Comparison of ENCODE assay signal across 1 cellular context in the genomic region with DNA sequence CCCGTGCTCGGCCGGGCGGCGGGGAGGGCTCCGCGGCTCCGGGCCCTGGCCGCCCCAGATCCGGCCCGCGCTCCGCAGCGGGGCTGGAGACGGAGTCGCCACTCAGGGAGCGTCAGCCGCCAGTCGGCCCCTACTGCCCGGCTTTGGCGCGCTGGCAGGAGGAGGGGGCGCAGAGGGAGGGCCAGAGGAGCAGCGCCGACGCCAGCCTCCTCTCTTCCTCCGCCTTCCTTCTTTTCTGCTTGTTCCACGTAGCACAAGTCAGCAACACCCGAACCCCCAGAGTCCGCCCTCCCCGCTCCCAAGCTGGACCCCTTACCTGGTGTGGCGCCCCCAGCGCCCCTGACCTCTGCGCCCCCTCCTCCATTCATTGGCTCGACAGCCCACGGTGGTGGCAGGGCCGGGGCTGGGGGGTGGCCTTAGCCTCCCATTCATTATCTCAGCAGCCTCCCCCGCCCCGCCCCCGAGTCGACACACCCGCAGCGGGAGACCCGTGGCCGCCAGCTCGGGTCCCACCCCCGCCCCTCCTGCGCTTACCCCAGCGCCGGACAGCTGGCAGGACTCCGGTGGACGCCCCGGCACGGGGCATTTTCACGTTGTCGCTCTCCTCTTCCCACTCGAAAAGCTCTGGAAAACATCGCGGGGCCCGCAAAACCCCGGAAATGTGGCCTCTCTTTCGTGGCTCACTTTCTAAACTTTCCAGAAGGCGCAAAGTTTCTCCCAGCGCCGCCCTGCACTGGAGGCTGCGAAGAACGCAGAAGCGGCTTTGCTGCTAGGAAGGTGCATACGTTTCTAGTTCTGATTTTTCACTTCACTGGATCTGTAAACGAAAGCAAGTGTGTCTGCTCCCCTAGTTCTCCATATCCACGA.
TF ChIP-seq lines count a peak whose summit lies in the region.

TSS of gene LPAR1 (minus strand) at position 135 of the 867 bp plus-strand sequence. CDS start 66,353 bp downstream, outside the sequence.

TF ChIP-seq in liver, 16 proteins besides CTCF, POLR2A, EP300 and RAD21 (continued from another document):
- no peak for TF ChIP-seq YY1 (IDR thresholded peaks at IDR 0.05)
